Comparison of ENCODE assay signal across 8 cellular contexts in genomic region chr6:69018911-69019310, GRCh38.
"Had no signal": no experiment of that assay in that cellular context is flagged by ENCODE, and none has a peak within 500 bp of the region (broad histone marks: within the 10 kb centered on the region; RNA-seq: fewer than 3 reads in every experiment).

No MANE protein-coding gene starts in this region.

- H3K4me2 ChIP-seq: GM23338 had no signal

- H3K4me3 ChIP-seq: GM23338, K562 had no signal

- FAIRE-seq: H1, H54, HTR-8/SVneo, K562 had no signal

- DNase-seq: H9, HCEC 1CT, IMR-90 had no signal

- H2AFZ ChIP-seq: GM23338 had no signal
